In the genomic region with DNA sequence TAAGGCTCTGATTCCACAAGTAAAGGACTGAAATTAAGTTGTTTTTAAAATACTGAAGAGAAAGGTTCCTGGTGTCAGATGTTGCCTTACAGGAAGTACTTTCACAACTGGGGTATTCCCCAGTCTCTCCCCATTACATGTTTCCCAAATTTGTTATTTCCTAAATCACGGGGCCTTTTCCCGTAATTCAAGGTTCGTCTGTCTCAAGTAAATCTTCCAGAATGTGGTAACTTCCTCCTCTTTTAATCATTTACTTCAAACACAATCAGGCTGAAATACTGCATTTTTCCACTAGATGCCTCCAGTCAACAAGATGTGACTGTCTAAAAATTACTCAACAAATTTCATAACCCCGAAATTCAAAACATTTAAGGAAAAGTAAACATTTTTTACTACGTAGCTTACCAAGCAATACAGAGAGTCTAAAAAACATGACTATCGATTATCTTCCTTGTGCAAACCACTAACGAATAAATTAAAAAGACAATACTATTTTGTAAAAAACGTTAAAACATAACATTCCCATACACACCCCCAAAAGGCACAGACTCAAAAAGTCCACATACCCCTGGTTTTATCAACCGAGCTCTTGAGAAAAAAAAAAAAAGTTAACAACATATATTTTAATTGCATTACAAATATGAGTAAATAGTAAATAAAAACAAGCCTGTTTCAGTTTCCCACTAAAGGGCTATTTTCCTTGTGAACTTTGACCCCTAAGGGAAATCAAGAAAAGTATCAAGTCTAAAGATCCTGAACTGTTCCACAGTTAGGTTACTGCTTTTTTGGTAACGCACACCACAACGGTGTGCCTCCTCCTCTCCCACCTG, we compare ENCODE assay signal across 7 cellular contexts. TPM values are rescaled to one million over a fixed set of nuclear protein-coding genes. Genes with fewer than 3 reads are reported as not detected.
DNase-seq lines count a peak whose midpoint lies in the region; ATAC-seq, FAIRE-seq and TF ChIP-seq lines count a peak whose summit lies in the region.

No MANE protein-coding gene starts in this region.

- H3K27ac ChIP-seq in HEK293 (ENCODE audit: extremely low read depth, low read depth, low read length) (no peak overlapping the region), OCI-LY1 (ENCODE audit: low read depth, low read length, poor library complexity, severe bottlenecking) (peak overlapping the region; percentile 12), layer of hippocampus (ENCODE audit: low read depth, low read length) (peak overlapping the region; percentile 88), stomach (peak overlapping the region; percentile 74 to 99 (median 97))

- no peaks in the 10 kb centered on the region for H4K20me1 ChIP-seq in OCI-LY1 (ENCODE audit: insufficient read depth, low read length)

- no peaks in the 10 kb centered on the region for H3K9me3 ChIP-seq in HEK293 (ENCODE audit: control insufficient read depth, insufficient read depth, low read depth, low read length)
- no peaks in the 10 kb centered on the region for H3K9me3 ChIP-seq in OCI-LY1 (ENCODE audit: low read length)
- no peaks in the 10 kb centered on the region for H3K9me3 ChIP-seq in stomach

- DNase-seq in DMS53 treated with DMSO at 0.1 percent for 48 hours (lab: John Stamatoyannopoulos, UW; ENCODE audit: unreplicated experiment) (peak; percentile 45), bronchial epithelial cell (ENCODE audit: low read depth) (peak; percentile 86), stomach (no peak)

- H3K9ac ChIP-seq in OCI-LY1 (ENCODE audit: low read length), result peak overlapping the region; percentile 78

- H3K9me2 ChIP-seq in OCI-LY1 (ENCODE audit: low read depth, low read length), result no peaks in the 10 kb centered on the region

- H3K36me3 ChIP-seq in HEK293 (ENCODE audit: control insufficient read depth in 2 of 2, insufficient read depth in 1 of 2, low read length in 2 of 2) (peaks cover 27 to 48% of the 10 kb centered on the region in 2 experiments), OCI-LY1 (ENCODE audit: insufficient read depth, low read length) (peaks cover 19% of the 10 kb centered on the region; the same call in 1 of the 2 replicates), bronchial epithelial cell (ENCODE audit: control insufficient read depth, insufficient read depth, low read length) (peaks cover 6% of the 10 kb centered on the region), stomach (peaks cover 16 to 50% (median 36%) of the 10 kb centered on the region in 4 donors)

- no peaks in the 10 kb centered on the region for H3F3A ChIP-seq in OCI-LY1 (ENCODE audit: insufficient read depth, low read length)

- no peaks in the 10 kb centered on the region; the same call in 1 of the 2 replicates for H3K79me2 ChIP-seq in OCI-LY1 (ENCODE audit: insufficient read depth, low read length)

- TF ChIP-seq POLR2A in stomach (IDR thresholded peaks at IDR 0.05), result no peak

- TF ChIP-seq EP300 in stomach (IDR thresholded peaks at IDR 0.05), result no peak

- peak overlapping the region; percentile 85 for H3K4me3 ChIP-seq in HEK293 (ENCODE audit: low read depth, low read length)
- peak overlapping the region; percentile 68 for H3K4me3 ChIP-seq in OCI-LY1 (ENCODE audit: low read depth, low read length, poor library complexity, severe bottlenecking)
- peak overlapping the region; percentile 70 for H3K4me3 ChIP-seq in bronchial epithelial cell (ENCODE audit: low read depth, low read length)
- H3K4me3 ChIP-seq in stomach, result peak overlapping the region; percentile 78 to 98 (median 93)

- POLR2A ChIA-PET in HEK293 (lab: Yijun Ruan, JAX), result interaction anchor here (1.0 to 5.6 kb wide), 6 partner anchors 10 to 161 kb away, joined by 4 to 67 read pairs (median 5); a partner anchor contains a TSS

- CTCF ChIA-PET in HEK293 (lab: Yijun Ruan, JAX), result interaction anchor here (0.6 to 2.9 kb wide), 33 partner anchors 9 to 764 kb away, joined by 3 to 17 read pairs (median 5); a partner anchor contains a TSS

- no peaks in the 10 kb centered on the region for H3K27me3 ChIP-seq in OCI-LY1 (ENCODE audit: insufficient read depth, low read length)
- no peaks in the 10 kb centered on the region for H3K27me3 ChIP-seq in bronchial epithelial cell (ENCODE audit: control insufficient read depth, insufficient read depth, low read length)
- no peaks in the 10 kb centered on the region for H3K27me3 ChIP-seq in layer of hippocampus (ENCODE audit: control insufficient read depth, insufficient read depth, low read length)
- no peaks in the 10 kb centered on the region for H3K27me3 ChIP-seq in stomach

- no peak for TF ChIP-seq CTCF in HEK293 (tag by site-specific recombination; IDR thresholded peaks at IDR 0.05)
- TF ChIP-seq CTCF in OCI-LY1 (IDR thresholded peaks at IDR 0.05; ENCODE audit: low read length), result peak; percentile 81
- TF ChIP-seq CTCF in bronchial epithelial cell (IDR thresholded peaks at IDR 0.05; ENCODE audit: insufficient read depth, low read length, severe bottlenecking), result peak; percentile 46
- TF ChIP-seq CTCF in stomach (IDR thresholded peaks at IDR 0.05), result peak in 5 of 7 experiments; percentile 57 to 91 (median 75)

- 4 to 7% (median 6%) methylated on average over 11 of the region's 11 CpGs for WGBS in stomach, 5 donors

- no peak overlapping the region for H2AFZ ChIP-seq in OCI-LY1 (ENCODE audit: low read length)

- FAIRE-seq in bronchial epithelial cell (lab: Jason Lieb, UNC), result no peak

- peak overlapping the region; percentile 81 for H3K4me2 ChIP-seq in OCI-LY1 (ENCODE audit: low read length)

- no peak for ATAC-seq in HG03354 (IDR thresholded peaks at IDR 0.05; ENCODE audit: poor library complexity, severe bottlenecking, unreplicated experiment)

- H3K4me1 ChIP-seq in HEK293 (ENCODE audit: control insufficient read depth, insufficient read depth, low read length) (no peaks in the 10 kb centered on the region; the same call in 1 of the 2 replicates), OCI-LY1 (ENCODE audit: insufficient read depth, low read length, severe bottlenecking) (peaks cover 26% of the 10 kb centered on the region), stomach (peaks cover 42 to 75% (median 59%) of the 10 kb centered on the region in 4 donors)

- intact Hi-C loops in stomach (cut with DNase I; ENCODE audit: low total_unique reads), result loop anchor here (10.0 kb wide), 1 partner anchor 103 kb away; a partner anchor contains a TSS

TF ChIP-seq in HEK293, 187 proteins besides CTCF, POLR2A, EP300 and RAD21 (continues in another document):
- no peak for TF ChIP-seq ZNF266 (tag by site-specific recombination; IDR thresholded peaks at IDR 0.05; ENCODE audit: low read depth)
- TF ChIP-seq, protein P1, sequence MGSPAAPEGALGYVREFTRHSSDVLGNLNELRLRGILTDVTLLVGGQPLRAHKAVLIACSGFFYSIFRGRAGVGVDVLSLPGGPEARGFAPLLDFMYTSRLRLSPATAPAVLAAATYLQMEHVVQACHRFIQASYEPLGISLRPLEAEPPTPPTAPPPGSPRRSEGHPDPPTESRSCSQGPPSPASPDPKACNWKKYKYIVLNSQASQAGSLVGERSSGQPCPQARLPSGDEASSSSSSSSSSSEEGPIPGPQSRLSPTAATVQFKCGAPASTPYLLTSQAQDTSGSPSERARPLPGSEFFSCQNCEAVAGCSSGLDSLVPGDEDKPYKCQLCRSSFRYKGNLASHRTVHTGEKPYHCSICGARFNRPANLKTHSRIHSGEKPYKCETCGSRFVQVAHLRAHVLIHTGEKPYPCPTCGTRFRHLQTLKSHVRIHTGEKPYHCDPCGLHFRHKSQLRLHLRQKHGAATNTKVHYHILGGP (tag by site-specific recombination; IDR thresholded peaks at IDR 0.05), result no peak
- TF ChIP-seq ZBTB17 (tag by site-specific recombination; IDR thresholded peaks at IDR 0.05), result no peak
- TF ChIP-seq ZNF521 (tag by site-specific recombination; IDR thresholded peaks at IDR 0.05), result no peak
- TF ChIP-seq ZNF239 (tag by site-specific recombination; IDR thresholded peaks at IDR 0.05), result no peak
- no peak for TF ChIP-seq ZNF132 (tag by site-specific recombination; IDR thresholded peaks at IDR 0.05; ENCODE audit: borderline replicate concordance)
- TF ChIP-seq ZNF2 (tag by site-specific recombination; IDR thresholded peaks at IDR 0.05), result 0 out of 2 replicates have a peak, but pooled peaks have one; percentile 35
- TF ChIP-seq KLF8 (tag by site-specific recombination; IDR thresholded peaks at IDR 0.05), result no peak
- TF ChIP-seq ZNF664 (tag by site-specific recombination; IDR thresholded peaks at IDR 0.05), result no peak
- TF ChIP-seq ZNF121 (tag by site-specific recombination; IDR thresholded peaks at IDR 0.05), result no peak
- no peak for TF ChIP-seq ZNF747 (tag by site-specific recombination; IDR thresholded peaks at IDR 0.05)
- no peak for TF ChIP-seq ZFP37 (tag by site-specific recombination; IDR thresholded peaks at IDR 0.05)
- no peak for TF ChIP-seq ZNF175 (tag by site-specific recombination; IDR thresholded peaks at IDR 0.05)
- TF ChIP-seq KLF10 (tag by site-specific recombination; IDR thresholded peaks at IDR 0.05), result peak; percentile 57
- TF ChIP-seq ZSCAN30 (tag by site-specific recombination; IDR thresholded peaks at IDR 0.05), result no peak; the same call in 1 of the 2 replicates

RNA-seq across cellular contexts. Expression of a gene that starts 1.7 kb away (rescaled TPM):
- 62.5 and 71.3 TPM in 2 replicates for total RNA-seq in bronchial epithelial cell
- total RNA-seq in stomach, result 100 to 1,000 TPM in 4 of 5 donors, 10 to 100 TPM in 1; 27.2 to 187 (median 147) TPM
- 100 to 1,000 TPM; 219 to 404 (median 260) TPM for polyA plus RNA-seq in stomach

RNA-seq across cellular contexts. Expression of a gene that starts 36.0 kb away (rescaled TPM):
- total RNA-seq in bronchial epithelial cell (115 and 125 TPM in 2 replicates), stomach (100 to 1,000 TPM in 1 of 5 donors, 10 to 100 TPM in 4; 35.0 to 125 (median 82.6) TPM)
- polyA plus RNA-seq in stomach, result 10 to 100 TPM; 54.1 to 78.1 (median 58.3) TPM
